In genomic region chr3:127097009-127097350, GRCh38 we compare ENCODE assay signal across 21 cellular contexts.
"Had no signal": no experiment of that assay in that cellular context is flagged by ENCODE, and none has a peak within 500 bp of the region (broad histone marks: within the 10 kb centered on the region; RNA-seq: fewer than 3 reads in every experiment).

No MANE protein-coding gene starts in this region.

- H3K36me3 ChIP-seq: cardiac muscle cell, gastroesophageal sphincter, suprapubic skin, upper lobe of left lung had no signal

- H3K27me3 ChIP-seq: cardiac muscle cell, suprapubic skin, upper lobe of left lung had no signal

- H3K9me3 ChIP-seq: mucosa of descending colon, SK-N-SH, suprapubic skin had no signal

- H3K4me2 ChIP-seq: SK-N-SH had no signal

- H3K9ac ChIP-seq: SK-N-SH had no signal

- ATAC-seq: activated T-helper 17 cell treated with anti-CD3 and anti-CD28 coated beads, Interleukin-2, amount 50 U/mL, for 72 hours; gastroesophageal sphincter; mucosa of descending colon; naive thymus-derived CD4-positive, alpha-beta T cell had no signal

- DNase-seq: activated B cell treated with CpG ODN at 0.5 μM for 24 hours; activated CD4-positive, alpha-beta memory T cell treated with anti-CD3 and anti-CD28 coated beads for 36 hours; activated CD4-positive, alpha-beta T cell treated with anti-CD3 and anti-CD28 coated beads for 4 hours; activated naive CD4-positive, alpha-beta T cell treated with Interleukin-2 at 50 U/mL for 16 hours; activated naive CD8-positive, alpha-beta T cell treated with anti-CD3 and anti-CD28 coated beads, Interleukin-2, amount 10 ng/mL, durations not matched to agents 7 days and 5 days; activated T-cell treated with anti-CD3 and anti-CD28 coated beads for 4 hours; amygdala; immature natural killer cell; mesenchymal stem cell; mucosa of descending colon; naive thymus-derived CD4-positive, alpha-beta T cell; nucleus accumbens; SK-N-SH; stimulated activated CD4-positive, alpha-beta T cell treated with anti-CD3 and anti-CD28 coated beads, Interleukin-15, amount 100 ng/mL, for 24 hours; stimulated activated CD4-positive, alpha-beta T cell treated with anti-CD3 and anti-CD28 coated beads, Interleukin-2, amount 100 ng/mL, for 48 hours; upper lobe of left lung had no signal

- H3K4me1 ChIP-seq: gastroesophageal sphincter, suprapubic skin, upper lobe of left lung had no signal

- H3K4me3 ChIP-seq: cardiac muscle cell, gastroesophageal sphincter, mucosa of descending colon, skin epidermis, suprapubic skin, upper lobe of left lung had no signal

- H3K27ac ChIP-seq: cardiac muscle cell, gastroesophageal sphincter, skin epidermis, suprapubic skin, upper lobe of left lung had no signal
